ENCODE assay signal across 9 cellular contexts in the genomic region with DNA sequence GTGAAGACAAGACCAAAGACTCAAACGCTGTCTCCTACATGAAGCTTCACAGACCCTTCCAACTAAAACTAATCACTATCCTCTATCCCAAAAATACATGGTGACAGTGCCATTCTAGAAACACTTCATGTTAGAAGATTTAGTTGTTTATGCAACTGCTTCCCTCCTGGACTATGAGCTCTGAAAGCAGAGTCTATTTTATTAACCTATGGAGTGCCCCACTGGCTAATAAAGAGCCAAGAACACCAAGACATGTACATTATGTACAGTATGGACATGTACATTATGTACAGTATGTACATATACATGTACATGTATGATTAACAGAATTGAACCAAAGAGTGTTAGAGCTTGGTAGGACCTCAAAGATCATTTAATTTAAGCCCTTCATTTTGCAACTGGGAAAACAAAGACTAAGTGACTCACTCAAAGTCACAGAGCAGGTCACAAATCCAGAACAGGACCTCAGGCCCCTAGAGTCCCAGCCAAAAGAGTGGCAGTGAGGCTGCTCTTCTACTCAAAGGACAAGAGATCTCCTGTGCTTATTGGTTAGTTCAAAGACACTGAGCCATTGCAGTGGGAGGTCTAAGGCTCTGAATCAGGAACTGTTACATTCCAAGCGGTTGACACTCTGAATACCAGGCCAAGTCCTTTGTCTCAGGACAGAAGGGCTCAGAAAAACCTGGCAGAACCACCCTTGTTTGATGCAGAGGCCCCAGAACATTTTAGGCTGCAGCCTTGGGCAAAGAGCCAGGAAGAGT.
DNase-seq lines count a peak whose midpoint lies in the region; ATAC-seq and TF ChIP-seq lines count a peak whose summit lies in the region.
"Had no signal": no experiment of that assay in that cellular context is flagged by ENCODE, and none has a peak within 500 bp of the region (broad histone marks: within the 10 kb centered on the region; RNA-seq: fewer than 3 reads in every experiment).

No MANE protein-coding gene starts in this region.

- BruUV-seq in MCF 10A (replicated peaks; lab: Mats Ljungman, UMichigan), result no TSS peak

- no peak for TF ChIP-seq POLR2A in testis (IDR thresholded peaks at IDR 0.05)

- CTCF ChIA-PET in MCF 10A (lab: Yijun Ruan, JAX), result interaction anchor here (0.7 to 1.3 kb wide), 2 partner anchors 16 to 38 kb away, joined by 3 read pairs; no protein-coding TSS in a partner anchor
- CTCF ChIA-PET in T-cell (lab: Charles Lee), result no interaction called here

- H3K9me3 ChIP-seq in testis, result no peaks in the 10 kb centered on the region
- H3K9me3 ChIP-seq: gastroesophageal sphincter had no signal

- intact Hi-C loops in MCF 10A (cut with micrococcal nuclease), result no loop called here
- intact Hi-C loops in testis (cut with DNase I; ENCODE audit: low total_unique reads), result no loop called here

- DNase-seq in HS-27A (ENCODE audit: low read depth) (peak; percentile 64), MCF 10A (ENCODE audit: unreplicated experiment) (peak; percentile 60), iPS DF 4.7 (ENCODE audit: extremely low read depth, low spot score) (peak; percentile 72), testis (peak; percentile 27), KBM-7 (no peak), T-cell (no peak)

- POLR2A ChIA-PET in MCF 10A (lab: Yijun Ruan, JAX) (interaction anchor here (0.6 kb wide), 1 partner anchor 146 kb away, joined by 6 read pairs; no protein-coding TSS in a partner anchor), T-cell (lab: Charles Lee) (no interaction called here)

- in situ Hi-C loops in KBM-7 (cut with MboI; ENCODE audit: low pct_unique_long_range_greater_than_20kb, low sequenced_read_pairs), result no loop called here

- no peak overlapping the region for H3K27ac ChIP-seq in testis
- H3K27ac ChIP-seq: HL-60 had no signal

- no peak overlapping the region for H3K4me3 ChIP-seq in testis
- H3K4me3 ChIP-seq: gastroesophageal sphincter had no signal

- H3K27me3 ChIP-seq in testis, result no peaks in the 10 kb centered on the region
- H3K27me3 ChIP-seq: gastroesophageal sphincter had no signal

- H3K9me3 Mint-ChIP-seq in MCF 10A (ENCODE audit: unreplicated experiment) (peaks cover 5% of the 10 kb centered on the region), T-cell (no peaks in the 10 kb centered on the region)

- no peak for ATAC-seq in HG03378 (IDR thresholded peaks at IDR 0.05; ENCODE audit: unreplicated experiment)
- no peak for ATAC-seq in T-cell (replicated peaks in 1 of 4)
- ATAC-seq: gastroesophageal sphincter had no signal

- 54 to 75% methylated on average over 2 of the region's 2 CpGs for WGBS in testis, 2 donors

- peaks cover 6% of the 10 kb centered on the region for H3K4me1 ChIP-seq in testis

- H3K4me1 Mint-ChIP-seq in MCF 10A (ENCODE audit: insufficient read depth, unreplicated experiment), result peaks cover 6% of the 10 kb centered on the region
- H3K4me1 Mint-ChIP-seq in T-cell, result peaks cover 2 to 12% (median 7%) of the 10 kb centered on the region in 3 donors

- TF ChIP-seq CTCF in MCF 10A (IDR thresholded peaks at IDR 0.05; ENCODE audit: unreplicated experiment) (no peak), testis (IDR thresholded peaks at IDR 0.05) (no peak)

- peaks cover 4% of the 10 kb centered on the region for H3K36me3 Mint-ChIP-seq in MCF 10A (ENCODE audit: insufficient read depth, unreplicated experiment)
- peaks cover 26% of the 10 kb centered on the region for H3K36me3 Mint-ChIP-seq in T-cell

- no peaks in the 10 kb centered on the region for H3K36me3 ChIP-seq in testis (ENCODE audit: low read depth, missing control alignments)
- H3K36me3 ChIP-seq: gastroesophageal sphincter had no signal

- H3K4me3 Mint-ChIP-seq in MCF 10A (ENCODE audit: unreplicated experiment) (no peak overlapping the region), T-cell (no peak overlapping the region)

- H3K27ac Mint-ChIP-seq in MCF 10A (ENCODE audit: low read depth, unreplicated experiment) (no peak overlapping the region), T-cell (no peak overlapping the region)

- H3K27me3 Mint-ChIP-seq in MCF 10A (ENCODE audit: insufficient read depth, unreplicated experiment) (no peaks in the 10 kb centered on the region), T-cell (no peaks in the 10 kb centered on the region)

Comparison
In these comparisons a context has a peak if more than half of its experiments do, and no peak if none do; other contexts are left out.
1. DNase-seq: peak in HS-27A (single experiment), MCF 10A (single experiment), iPS DF 4.7 (single experiment) and testis (single experiment); none in KBM-7 (single experiment) and T-cell (0 of 34).